Comparison of ENCODE assay signal across 1 cellular context in the genomic region with DNA sequence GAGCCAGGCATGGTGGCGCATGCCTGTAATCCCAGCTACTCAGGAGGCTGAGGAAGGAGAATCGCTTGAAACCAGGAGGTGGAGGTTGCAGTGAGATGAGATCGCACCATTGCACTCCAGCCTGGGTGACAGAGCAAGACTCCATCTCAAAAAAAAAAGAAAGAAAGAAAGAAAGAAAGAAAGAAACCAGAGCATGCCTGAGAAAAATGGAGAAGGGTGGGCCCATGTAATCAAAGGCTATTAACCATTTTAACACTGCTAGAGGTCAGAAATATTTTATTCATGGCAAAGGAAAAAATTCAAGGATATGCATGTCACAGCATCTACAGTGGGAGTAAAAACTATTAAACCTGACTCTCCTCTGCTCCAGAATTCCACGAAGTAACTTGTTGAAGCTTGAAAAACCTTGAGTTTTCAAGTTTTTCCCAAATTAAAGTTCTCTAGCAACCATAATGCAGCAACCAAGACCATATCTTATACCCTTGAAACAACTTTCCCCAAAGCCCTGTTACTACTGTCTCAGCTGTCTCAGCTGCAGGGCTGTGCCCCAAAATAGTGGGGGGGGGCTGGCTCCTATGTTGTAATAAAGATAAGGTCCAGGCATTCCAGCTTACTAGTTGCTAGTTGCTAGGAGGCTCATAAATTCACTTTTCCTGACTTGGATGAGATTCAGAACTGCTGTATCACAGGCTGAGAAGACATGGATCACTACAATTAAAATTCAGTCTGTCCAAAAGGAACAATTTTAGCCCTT.
TF ChIP-seq lines count a peak whose summit lies in the region.

No MANE protein-coding gene starts in this region.

TF ChIP-seq in GM23338, 12 proteins besides CTCF, POLR2A, EP300 and RAD21 (continued from another document):
- TF ChIP-seq ETS1 (IDR thresholded peaks at IDR 0.05) (no peak), CREB1 (CRISPR knock-in tag; IDR thresholded peaks at IDR 0.05; ENCODE audit: low read depth) (no peak), STAT1 (IDR thresholded peaks at IDR 0.05; ENCODE audit: unreplicated experiment) (no peak), EZH2 (IDR thresholded peaks at IDR 0.05; ENCODE audit: low read depth, unreplicated experiment) (no peak), REST (IDR thresholded peaks at IDR 0.05; ENCODE audit: unreplicated experiment) (no peak), JUNB (IDR thresholded peaks at IDR 0.05; ENCODE audit: unreplicated experiment) (no peak), NANOG (IDR thresholded peaks at IDR 0.05; ENCODE audit: borderline replicate concordance) (no peak), EZH2phosphoT487 (IDR thresholded peaks at IDR 0.05; ENCODE audit: unreplicated experiment) (no peak)
- TF ChIP-seq, protein P1, sequence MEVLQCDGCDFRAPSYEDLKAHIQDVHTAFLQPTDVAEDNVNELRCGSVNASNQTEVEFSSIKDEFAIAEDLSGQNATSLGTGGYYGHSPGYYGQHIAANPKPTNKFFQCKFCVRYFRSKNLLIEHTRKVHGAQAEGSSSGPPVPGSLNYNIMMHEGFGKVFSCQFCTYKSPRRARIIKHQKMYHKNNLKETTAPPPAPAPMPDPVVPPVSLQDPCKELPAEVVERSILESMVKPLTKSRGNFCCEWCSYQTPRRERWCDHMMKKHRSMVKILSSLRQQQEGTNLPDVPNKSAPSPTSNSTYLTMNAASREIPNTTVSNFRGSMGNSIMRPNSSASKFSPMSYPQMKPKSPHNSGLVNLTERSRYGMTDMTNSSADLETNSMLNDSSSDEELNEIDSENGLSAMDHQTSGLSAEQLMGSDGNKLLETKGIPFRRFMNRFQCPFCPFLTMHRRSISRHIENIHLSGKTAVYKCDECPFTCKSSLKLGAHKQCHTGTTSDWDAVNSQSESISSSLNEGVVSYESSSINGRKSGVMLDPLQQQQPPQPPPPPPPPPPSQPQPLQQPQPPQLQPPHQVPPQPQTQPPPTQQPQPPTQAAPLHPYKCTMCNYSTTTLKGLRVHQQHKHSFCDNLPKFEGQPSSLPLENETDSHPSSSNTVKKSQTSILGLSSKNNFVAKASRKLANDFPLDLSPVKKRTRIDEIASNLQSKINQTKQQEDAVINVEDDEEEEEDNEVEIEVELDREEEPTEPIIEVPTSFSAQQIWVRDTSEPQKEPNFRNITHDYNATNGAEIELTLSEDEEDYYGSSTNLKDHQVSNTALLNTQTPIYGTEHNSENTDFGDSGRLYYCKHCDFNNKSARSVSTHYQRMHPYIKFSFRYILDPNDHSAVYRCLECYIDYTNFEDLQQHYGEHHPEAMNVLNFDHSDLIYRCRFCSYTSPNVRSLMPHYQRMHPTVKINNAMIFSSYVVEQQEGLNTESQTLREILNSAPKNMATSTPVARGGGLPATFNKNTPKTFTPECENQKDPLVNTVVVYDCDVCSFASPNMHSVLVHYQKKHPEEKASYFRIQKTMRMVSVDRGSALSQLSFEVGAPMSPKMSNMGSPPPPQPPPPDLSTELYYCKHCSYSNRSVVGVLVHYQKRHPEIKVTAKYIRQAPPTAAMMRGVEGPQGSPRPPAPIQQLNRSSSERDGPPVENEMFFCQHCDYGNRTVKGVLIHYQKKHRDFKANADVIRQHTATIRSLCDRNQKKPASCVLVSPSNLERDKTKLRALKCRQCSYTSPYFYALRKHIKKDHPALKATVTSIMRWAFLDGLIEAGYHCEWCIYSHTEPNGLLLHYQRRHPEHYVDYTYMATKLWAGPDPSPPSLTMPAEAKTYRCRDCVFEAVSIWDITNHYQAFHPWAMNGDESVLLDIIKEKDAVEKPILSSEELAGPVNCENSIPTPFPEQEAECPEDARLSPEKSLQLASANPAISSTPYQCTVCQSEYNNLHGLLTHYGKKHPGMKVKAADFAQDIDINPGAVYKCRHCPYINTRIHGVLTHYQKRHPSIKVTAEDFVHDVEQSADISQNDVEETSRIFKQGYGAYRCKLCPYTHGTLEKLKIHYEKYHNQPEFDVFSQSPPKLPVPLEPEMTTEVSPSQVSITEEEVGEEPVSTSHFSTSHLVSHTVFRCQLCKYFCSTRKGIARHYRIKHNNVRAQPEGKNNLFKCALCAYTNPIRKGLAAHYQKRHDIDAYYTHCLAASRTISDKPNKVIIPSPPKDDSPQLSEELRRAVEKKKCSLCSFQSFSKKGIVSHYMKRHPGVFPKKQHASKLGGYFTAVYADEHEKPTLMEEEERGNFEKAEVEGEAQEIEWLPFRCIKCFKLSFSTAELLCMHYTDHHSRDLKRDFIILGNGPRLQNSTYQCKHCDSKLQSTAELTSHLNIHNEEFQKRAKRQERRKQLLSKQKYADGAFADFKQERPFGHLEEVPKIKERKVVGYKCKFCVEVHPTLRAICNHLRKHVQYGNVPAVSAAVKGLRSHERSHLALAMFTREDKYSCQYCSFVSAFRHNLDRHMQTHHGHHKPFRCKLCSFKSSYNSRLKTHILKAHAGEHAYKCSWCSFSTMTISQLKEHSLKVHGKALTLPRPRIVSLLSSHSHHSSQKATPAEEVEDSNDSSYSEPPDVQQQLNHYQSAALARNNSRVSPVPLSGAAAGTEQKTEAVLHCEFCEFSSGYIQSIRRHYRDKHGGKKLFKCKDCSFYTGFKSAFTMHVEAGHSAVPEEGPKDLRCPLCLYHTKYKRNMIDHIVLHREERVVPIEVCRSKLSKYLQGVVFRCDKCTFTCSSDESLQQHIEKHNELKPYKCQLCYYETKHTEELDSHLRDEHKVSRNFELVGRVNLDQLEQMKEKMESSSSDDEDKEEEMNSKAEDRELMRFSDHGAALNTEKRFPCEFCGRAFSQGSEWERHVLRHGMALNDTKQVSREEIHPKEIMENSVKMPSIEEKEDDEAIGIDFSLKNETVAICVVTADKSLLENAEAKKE (CRISPR knock-in tag; IDR thresholded peaks at IDR 0.05), result no peak
